14 cellular contexts compared by ENCODE assay signal in the genomic region with DNA sequence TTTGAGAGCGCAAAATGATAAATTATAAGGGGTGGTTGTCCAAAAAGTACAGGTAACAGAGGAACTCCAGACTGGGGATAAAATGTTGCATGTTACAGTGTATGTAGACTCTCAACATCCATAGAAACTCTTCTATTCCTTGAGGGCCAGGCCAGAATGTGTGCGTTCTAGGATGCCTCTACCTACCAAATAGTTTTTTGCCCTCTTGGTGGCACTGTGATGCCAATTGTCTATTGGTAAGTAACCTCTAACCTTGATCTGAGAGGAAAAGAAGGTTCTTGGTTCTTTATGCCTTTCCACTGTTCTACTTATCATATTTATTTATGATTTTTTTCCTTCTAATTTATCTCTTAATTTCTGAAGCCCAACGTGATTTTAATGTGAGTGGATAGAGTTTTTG.
DNase-seq lines count a peak whose midpoint lies in the region; ATAC-seq and TF ChIP-seq lines count a peak whose summit lies in the region.
"Had no signal": no experiment of that assay in that cellular context is flagged by ENCODE, and none has a peak within 500 bp of the region (broad histone marks: within the 10 kb centered on the region; RNA-seq: fewer than 3 reads in every experiment).

No MANE protein-coding gene starts in this region.

- POLR2A ChIA-PET in GM10248 (lab: Yijun Ruan, JAX), result no interaction called here

- 59% methylated on average over 3 of the region's 3 CpGs for WGBS in right cardiac atrium
- WGBS in testis, 2 donors, result 67 to 82% methylated on average over 3 of the region's 3 CpGs

- H3K27me3 ChIP-seq in right cardiac atrium (ENCODE audit: control insufficient read depth, insufficient read depth) (no peaks in the 10 kb centered on the region), testis (no peaks in the 10 kb centered on the region)

- H3K36me3 ChIP-seq in testis (ENCODE audit: low read depth, missing control alignments), result no peaks in the 10 kb centered on the region

- no peak overlapping the region for H3K4me3 ChIP-seq in right cardiac atrium (ENCODE audit: low read length)
- no peak overlapping the region for H3K4me3 ChIP-seq in epithelial cell of proximal tubule (ENCODE audit: low read depth, low read length)
- no peak overlapping the region for H3K4me3 ChIP-seq in testis
- H3K4me3 ChIP-seq: SK-N-MC had no signal

- H3K9me3 ChIP-seq in right cardiac atrium (ENCODE audit: control insufficient read depth, low read length) (no peaks in the 10 kb centered on the region), testis (no peaks in the 10 kb centered on the region)

- CTCF ChIA-PET in GM10248 (lab: Yijun Ruan, JAX), result no interaction called here

- no peaks in the 10 kb centered on the region for H3K4me1 ChIP-seq in right cardiac atrium (ENCODE audit: control insufficient read depth, insufficient read depth, low read length)
- H3K4me1 ChIP-seq in testis, result no peaks in the 10 kb centered on the region

- ATAC-seq in right cardiac atrium (peak; percentile 52 to 64), Right ventricle myocardium superior (ENCODE audit: poor library complexity) (no peak), GM21390 (IDR thresholded peaks at IDR 0.05; ENCODE audit: unreplicated experiment) (no peak)

- TF ChIP-seq POLR2A in testis (IDR thresholded peaks at IDR 0.05), result no peak

- intact Hi-C loops in right cardiac atrium (cut with DNase I), result loop anchor here in 1 of 4 donors (10.0 kb wide), 1 partner anchor 259 kb away; no protein-coding TSS in a partner anchor
- intact Hi-C loops in Right ventricle myocardium superior (cut with DNase I), result no loop called here
- intact Hi-C loops in testis (cut with DNase I; ENCODE audit: low total_unique reads), result no loop called here

- peak; percentile 60 for TF ChIP-seq CTCF in epithelial cell of proximal tubule (conservative IDR thresholded peaks at IDR 0.05; ENCODE audit: low read depth, low read length)
- peak in 1 of 3 experiments; percentile 15 for TF ChIP-seq CTCF in testis (IDR thresholded peaks at IDR 0.05)
- no peak for TF ChIP-seq CTCF in GM10248 (IDR thresholded peaks at IDR 0.05; ENCODE audit: control extremely low read depth, extremely low read depth, low read depth, missing control alignments)

- H3K27ac ChIP-seq in right cardiac atrium (ENCODE audit: low read length) (no peak overlapping the region), testis (no peak overlapping the region)
- H3K27ac ChIP-seq: SK-N-MC had no signal

- no peak for DNase-seq in right cardiac atrium
- DNase-seq in Right ventricle myocardium superior, result no peak
- peak; percentile 6 for DNase-seq in NCI-H460 (ENCODE audit: extremely low read depth, low read depth)
- no peak for DNase-seq in epithelial cell of proximal tubule (ENCODE audit: low read depth)
- peak; percentile 47 for DNase-seq in testis
- DNase-seq in GM10248 (ENCODE audit: extremely low spot score), result no peak
- DNase-seq in NCI-H2081 (lab: John Stamatoyannopoulos, UW), result no peak
- DNase-seq: activated CD4-positive, alpha-beta memory T cell treated with anti-CD3 and anti-CD28 coated beads for 36 hours; activated naive CD8-positive, alpha-beta T cell treated with anti-CD3 and anti-CD28 coated beads, Interleukin-2, amount 10 ng/mL, durations not matched to agents 7 days and 5 days; CD4-positive, CD25-positive, alpha-beta regulatory T cell; NCI-H2107; stimulated activated CD4-positive, alpha-beta T cell treated with anti-CD3 and anti-CD28 coated beads, Interleukin-1b, Interleukin-23, amount 100 ng/mL, for 48 hours had no signal

Comparison
In these comparisons a context has a peak if more than half of its experiments do, and no peak if none do; other contexts are left out.
1. ATAC-seq: peak in right cardiac atrium (2 of 2); none in Right ventricle myocardium superior (single experiment) and GM21390 (single experiment).
2. DNase-seq: peak in NCI-H460 (single experiment) and testis (single experiment); none in right cardiac atrium (0 of 3), Right ventricle myocardium superior (single experiment), epithelial cell of proximal tubule (single experiment), GM10248 (single experiment) and NCI-H2081 (0 of 2).